ENCODE assay signal across 2 cellular contexts in genomic region chr19:38394488-38394887, GRCh38.
TF ChIP-seq lines count a peak whose summit lies in the region.

No MANE protein-coding gene starts in this region.

TF ChIP-seq in WTC11, 78 proteins besides CTCF, POLR2A, EP300 and RAD21 (continues in another document):
- TF ChIP-seq ZNF423 (CRISPR knock-in tag; IDR thresholded peaks at IDR 0.05) (no peak), IRF2 (CRISPR knock-in tag; IDR thresholded peaks at IDR 0.05; ENCODE audit: borderline replicate concordance, low read depth) (no peak), RELA (CRISPR knock-in tag; IDR thresholded peaks at IDR 0.05; ENCODE audit: borderline replicate concordance) (0 out of 2 replicates have a peak, but pooled peaks have one; percentile 35), MAX (CRISPR knock-in tag; IDR thresholded peaks at IDR 0.05) (peak; percentile 80), MXD4 (CRISPR knock-in tag; IDR thresholded peaks at IDR 0.05; ENCODE audit: borderline replicate concordance) (no peak), ZNF121 (CRISPR knock-in tag; IDR thresholded peaks at IDR 0.05) (no peak), ZNF232 (CRISPR knock-in tag; IDR thresholded peaks at IDR 0.05) (no peak), SP1 (CRISPR knock-in tag; conservative IDR thresholded peaks at IDR 0.05) (peak; percentile 79), ETV6 (CRISPR knock-in tag; IDR thresholded peaks at IDR 0.05) (peak; percentile 50; the same call in 1 of the 2 replicates), CBFB (CRISPR knock-in tag; IDR thresholded peaks at IDR 0.05; ENCODE audit: low read depth) (no peak), TEAD4 (CRISPR knock-in tag; IDR thresholded peaks at IDR 0.05) (no peak), FOXP4 (CRISPR knock-in tag; IDR thresholded peaks at IDR 0.05) (0 out of 2 replicates have a peak, but pooled peaks have one; percentile 38), ZNF671 (CRISPR knock-in tag; IDR thresholded peaks at IDR 0.05) (no peak)
- TF ChIP-seq, protein P1, sequence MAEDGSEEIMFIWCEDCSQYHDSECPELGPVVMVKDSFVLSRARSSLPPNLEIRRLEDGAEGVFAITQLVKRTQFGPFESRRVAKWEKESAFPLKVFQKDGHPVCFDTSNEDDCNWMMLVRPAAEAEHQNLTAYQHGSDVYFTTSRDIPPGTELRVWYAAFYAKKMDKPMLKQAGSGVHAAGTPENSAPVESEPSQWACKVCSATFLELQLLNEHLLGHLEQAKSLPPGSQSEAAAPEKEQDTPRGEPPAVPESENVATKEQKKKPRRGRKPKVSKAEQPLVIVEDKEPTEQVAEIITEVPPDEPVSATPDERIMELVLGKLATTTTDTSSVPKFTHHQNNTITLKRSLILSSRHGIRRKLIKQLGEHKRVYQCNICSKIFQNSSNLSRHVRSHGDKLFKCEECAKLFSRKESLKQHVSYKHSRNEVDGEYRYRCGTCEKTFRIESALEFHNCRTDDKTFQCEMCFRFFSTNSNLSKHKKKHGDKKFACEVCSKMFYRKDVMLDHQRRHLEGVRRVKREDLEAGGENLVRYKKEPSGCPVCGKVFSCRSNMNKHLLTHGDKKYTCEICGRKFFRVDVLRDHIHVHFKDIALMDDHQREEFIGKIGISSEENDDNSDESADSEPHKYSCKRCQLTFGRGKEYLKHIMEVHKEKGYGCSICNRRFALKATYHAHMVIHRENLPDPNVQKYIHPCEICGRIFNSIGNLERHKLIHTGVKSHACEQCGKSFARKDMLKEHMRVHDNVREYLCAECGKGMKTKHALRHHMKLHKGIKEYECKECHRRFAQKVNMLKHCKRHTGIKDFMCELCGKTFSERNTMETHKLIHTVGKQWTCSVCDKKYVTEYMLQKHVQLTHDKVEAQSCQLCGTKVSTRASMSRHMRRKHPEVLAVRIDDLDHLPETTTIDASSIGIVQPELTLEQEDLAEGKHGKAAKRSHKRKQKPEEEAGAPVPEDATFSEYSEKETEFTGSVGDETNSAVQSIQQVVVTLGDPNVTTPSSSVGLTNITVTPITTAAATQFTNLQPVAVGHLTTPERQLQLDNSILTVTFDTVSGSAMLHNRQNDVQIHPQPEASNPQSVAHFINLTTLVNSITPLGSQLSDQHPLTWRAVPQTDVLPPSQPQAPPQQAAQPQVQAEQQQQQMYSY (CRISPR knock-in tag; IDR thresholded peaks at IDR 0.05), result no peak
- TF ChIP-seq, protein P2, sequence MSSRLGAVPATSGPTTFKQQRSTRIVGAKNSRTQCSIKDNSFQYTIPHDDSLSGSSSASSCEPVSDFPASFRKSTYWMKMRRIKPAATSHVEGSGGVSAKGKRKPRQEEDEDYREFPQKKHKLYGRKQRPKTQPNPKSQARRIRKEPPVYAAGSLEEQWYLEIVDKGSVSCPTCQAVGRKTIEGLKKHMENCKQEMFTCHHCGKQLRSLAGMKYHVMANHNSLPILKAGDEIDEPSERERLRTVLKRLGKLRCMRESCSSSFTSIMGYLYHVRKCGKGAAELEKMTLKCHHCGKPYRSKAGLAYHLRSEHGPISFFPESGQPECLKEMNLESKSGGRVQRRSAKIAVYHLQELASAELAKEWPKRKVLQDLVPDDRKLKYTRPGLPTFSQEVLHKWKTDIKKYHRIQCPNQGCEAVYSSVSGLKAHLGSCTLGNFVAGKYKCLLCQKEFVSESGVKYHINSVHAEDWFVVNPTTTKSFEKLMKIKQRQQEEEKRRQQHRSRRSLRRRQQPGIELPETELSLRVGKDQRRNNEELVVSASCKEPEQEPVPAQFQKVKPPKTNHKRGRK (CRISPR knock-in tag; IDR thresholded peaks at IDR 0.05; ENCODE audit: borderline replicate concordance), result no peak
- TF ChIP-seq, protein P3, sequence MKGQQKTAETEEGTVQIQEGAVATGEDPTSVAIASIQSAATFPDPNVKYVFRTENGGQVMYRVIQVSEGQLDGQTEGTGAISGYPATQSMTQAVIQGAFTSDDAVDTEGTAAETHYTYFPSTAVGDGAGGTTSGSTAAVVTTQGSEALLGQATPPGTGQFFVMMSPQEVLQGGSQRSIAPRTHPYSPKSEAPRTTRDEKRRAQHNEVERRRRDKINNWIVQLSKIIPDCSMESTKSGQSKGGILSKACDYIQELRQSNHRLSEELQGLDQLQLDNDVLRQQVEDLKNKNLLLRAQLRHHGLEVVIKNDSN (CRISPR knock-in tag; IDR thresholded peaks at IDR 0.05), result peak; percentile 83

TF ChIP-seq in GM12878, 131 proteins besides CTCF, POLR2A, EP300 and RAD21:
- peak in 1 of 2 experiments; percentile 33; a peak in 1 of 3 replicates for TF ChIP-seq EGR1 (IDR thresholded peaks at IDR 0.05; ENCODE audit: borderline replicate concordance in 1 of 2, low read depth in 2 of 2, low read length in 2 of 2)
- no peak for TF ChIP-seq BHLHE40 (IDR thresholded peaks at IDR 0.05; ENCODE audit: borderline replicate concordance in 1 of 2, low read depth in 2 of 2, low read length in 1 of 2)
- peak; percentile 43 for TF ChIP-seq PKNOX1 (IDR thresholded peaks at IDR 0.05)
